ENCODE assay signal across 13 cellular contexts in genomic region chr5:170313344-170313743, GRCh38. TPM values are rescaled to one million over a fixed set of nuclear protein-coding genes. Genes with fewer than 3 reads are reported as not detected.
DNase-seq lines count a peak whose midpoint lies in the region; ATAC-seq and TF ChIP-seq lines count a peak whose summit lies in the region.
"Had no signal": no experiment of that assay in that cellular context is flagged by ENCODE, and none has a peak within 500 bp of the region (broad histone marks: within the 10 kb centered on the region; RNA-seq: fewer than 3 reads in every experiment).

No MANE protein-coding gene starts in this region.

- in situ Hi-C loops in gastrocnemius medialis (cut with MboI; ENCODE audit: low sequenced_read_pairs in 4 of 4), result no loop called here

- peak overlapping the region; percentile 45 for H3K4me3 ChIP-seq in CD4-positive, CD25-positive, alpha-beta regulatory T cell (ENCODE audit: low read depth, low read length)
- H3K4me3 ChIP-seq in Jurkat, Clone E6-1 (ENCODE audit: low read length), result no peak overlapping the region
- peak overlapping the region; percentile 39 for H3K4me3 ChIP-seq in naive thymus-derived CD4-positive, alpha-beta T cell (ENCODE audit: low read length)
- no peak overlapping the region for H3K4me3 ChIP-seq in gastrocnemius medialis

- no peaks in the 10 kb centered on the region for H3K9me3 Mint-ChIP-seq in CD4-positive, CD25-positive, alpha-beta regulatory T cell
- peaks cover 0 to 1% of the 10 kb centered on the region in 2 donors for H3K9me3 Mint-ChIP-seq in activated T-cell treated with anti-CD3 and anti-CD28 coated beads, Interleukin-2, amount 50 U/mL, for 72 hours
- no peaks in the 10 kb centered on the region for H3K9me3 Mint-ChIP-seq in naive thymus-derived CD4-positive, alpha-beta T cell

- H3K27ac ChIP-seq in CD4-positive, CD25-positive, alpha-beta regulatory T cell (ENCODE audit: insufficient read depth, low read length, poor library complexity, severe bottlenecking), result peak overlapping the region; percentile 59
- peak overlapping the region; percentile 69 for H3K27ac ChIP-seq in naive thymus-derived CD4-positive, alpha-beta T cell (ENCODE audit: low read depth, low read length)
- no peak overlapping the region for H3K27ac ChIP-seq in gastrocnemius medialis
- H3K27ac ChIP-seq: HL-60 had no signal

- no peaks in the 10 kb centered on the region for H3K36me3 Mint-ChIP-seq in CD4-positive, CD25-positive, alpha-beta regulatory T cell
- no peaks in the 10 kb centered on the region for H3K36me3 Mint-ChIP-seq in activated T-cell treated with anti-CD3 and anti-CD28 coated beads, Interleukin-2, amount 50 U/mL, for 72 hours (ENCODE audit: insufficient read depth in 2 of 2)
- H3K36me3 Mint-ChIP-seq in naive thymus-derived CD4-positive, alpha-beta T cell, result peaks cover 0 to 3% (median 0%) of the 10 kb centered on the region in 5 donors

- H3K36me3 ChIP-seq in CD4-positive, CD25-positive, alpha-beta regulatory T cell (ENCODE audit: control insufficient read depth, insufficient read depth, low read length), result no peaks in the 10 kb centered on the region
- H3K36me3 ChIP-seq in naive thymus-derived CD4-positive, alpha-beta T cell (ENCODE audit: control insufficient read depth in 2 of 3, insufficient read depth in 3 of 3, low read length in 3 of 3), result no peaks in the 10 kb centered on the region
- no peaks in the 10 kb centered on the region for H3K36me3 ChIP-seq in gastrocnemius medialis

- CTCF ChIA-PET in naive thymus-derived CD4-positive, alpha-beta T cell (lab: Charles Lee), result interaction anchor here (0.7 to 2.9 kb wide), 11 partner anchors 10 to 47 kb away, joined by 4 to 13 read pairs (median 7); partner anchors contain the start of gene LCP2

- no peaks in the 10 kb centered on the region for H3K27me3 ChIP-seq in CD4-positive, CD25-positive, alpha-beta regulatory T cell (ENCODE audit: control insufficient read depth, insufficient read depth, low read length)
- no peaks in the 10 kb centered on the region for H3K27me3 ChIP-seq in naive thymus-derived CD4-positive, alpha-beta T cell (ENCODE audit: control insufficient read depth in 2 of 2, insufficient read depth in 2 of 2, low read length in 2 of 2)
- H3K27me3 ChIP-seq in gastrocnemius medialis, result no peaks in the 10 kb centered on the region

- peak overlapping the region; percentile 78 to 97 (median 87) for H3K27ac Mint-ChIP-seq in CD4-positive, CD25-positive, alpha-beta regulatory T cell
- peak overlapping the region; percentile 97 for H3K27ac Mint-ChIP-seq in activated T-cell treated with anti-CD3 and anti-CD28 coated beads, Interleukin-2, amount 50 U/mL, for 72 hours
- peak overlapping the region; percentile 58 to 97 (median 95) for H3K27ac Mint-ChIP-seq in naive thymus-derived CD4-positive, alpha-beta T cell
- H3K27ac Mint-ChIP-seq: B cell had no signal

- H3K27me3 Mint-ChIP-seq in CD4-positive, CD25-positive, alpha-beta regulatory T cell, result no peaks in the 10 kb centered on the region
- H3K27me3 Mint-ChIP-seq in activated T-cell treated with anti-CD3 and anti-CD28 coated beads, Interleukin-2, amount 50 U/mL, for 72 hours (ENCODE audit: low read depth), result no peaks in the 10 kb centered on the region
- H3K27me3 Mint-ChIP-seq in naive thymus-derived CD4-positive, alpha-beta T cell, result peaks cover 0 to 3% (median 0%) of the 10 kb centered on the region in 5 donors

- ATAC-seq in CD4-positive, CD25-positive, alpha-beta regulatory T cell (ENCODE audit: low read depth in 2 of 2), result peak; percentile 31 to 60
- ATAC-seq in activated T-cell treated with anti-CD3 and anti-CD28 coated beads, Interleukin-2, amount 50 U/mL, for 72 hours (replicated peaks in 1 of 2), result peak; percentile 78 to 81
- peak; percentile 64 for ATAC-seq in naive thymus-derived CD4-positive, alpha-beta T cell
- ATAC-seq in gastrocnemius medialis, result no peak
- ATAC-seq in HG03439 (IDR thresholded peaks at IDR 0.05; ENCODE audit: unreplicated experiment), result no peak
- ATAC-seq in HG02642 (IDR thresholded peaks at IDR 0.05; ENCODE audit: poor library complexity, unreplicated experiment), result no peak

- DNase-seq in CD4-positive, CD25-positive, alpha-beta regulatory T cell, result peak in 2 of 3 donors; percentile 58 to 74
- peak; percentile 55 for DNase-seq in Jurkat, Clone E6-1 (ENCODE audit: low read depth, low spot score)
- peak in 1 of 2 donors; percentile 47 for DNase-seq in activated T-cell treated with anti-CD3 and anti-CD28 coated beads, Interleukin-2, amount 50 U/mL, for 72 hours
- peak in 7 of 9 donors; percentile 53 to 77 (median 66) for DNase-seq in naive thymus-derived CD4-positive, alpha-beta T cell
- no peak for DNase-seq in gastrocnemius medialis
- no peak for DNase-seq in HuH-7.5 (ENCODE audit: low spot score)
- DNase-seq: NCI-H2081 treated with DMSO at 0.1 percent for 48 hours, posterior cingulate gyrus had no signal

- intact Hi-C loops in naive thymus-derived CD4-positive, alpha-beta T cell (cut with micrococcal nuclease), result loop anchor here (1.0 to 2.0 kb wide), 5 partner anchors 10 to 35 kb away; partner anchors contain the start of gene LCP2 (in 1 of the 2)
- intact Hi-C loops in gastrocnemius medialis (cut with DNase I; ENCODE audit: low total_unique reads), result no loop called here

- H3K9me3 ChIP-seq in CD4-positive, CD25-positive, alpha-beta regulatory T cell (ENCODE audit: control insufficient read depth in 2 of 2, low read length in 2 of 2), result no peaks in the 10 kb centered on the region
- H3K9me3 ChIP-seq in naive thymus-derived CD4-positive, alpha-beta T cell (ENCODE audit: control insufficient read depth in 2 of 3, low read length in 3 of 3), result no peaks in the 10 kb centered on the region
- no peaks in the 10 kb centered on the region for H3K9me3 ChIP-seq in gastrocnemius medialis

- H3K4me3 Mint-ChIP-seq in CD4-positive, CD25-positive, alpha-beta regulatory T cell, result peak overlapping the region; percentile 71 to 83 (median 78)
- H3K4me3 Mint-ChIP-seq in activated T-cell treated with anti-CD3 and anti-CD28 coated beads, Interleukin-2, amount 50 U/mL, for 72 hours, result peak overlapping the region; percentile 86 to 88
- peak overlapping the region; percentile 50 to 83 (median 72) for H3K4me3 Mint-ChIP-seq in naive thymus-derived CD4-positive, alpha-beta T cell
- H3K4me3 Mint-ChIP-seq: B cell had no signal

- TF ChIP-seq POLR2A in gastrocnemius medialis (IDR thresholded peaks at IDR 0.05), result no peak

- H3K4me1 ChIP-seq in CD4-positive, CD25-positive, alpha-beta regulatory T cell (ENCODE audit: control insufficient read depth, insufficient read depth, low read length, poor library complexity, severe bottlenecking), result peaks cover 37% of the 10 kb centered on the region
- H3K4me1 ChIP-seq in naive thymus-derived CD4-positive, alpha-beta T cell (ENCODE audit: control insufficient read depth in 2 of 2, insufficient read depth in 2 of 2, low read length in 2 of 2), result peaks cover 29 to 50% of the 10 kb centered on the region in 2 donors
- peaks cover 0 to 4% of the 10 kb centered on the region in 2 donors for H3K4me1 ChIP-seq in gastrocnemius medialis

- no peak for TF ChIP-seq CTCF in gastrocnemius medialis (IDR thresholded peaks at IDR 0.05 in 4 of 5, conservative IDR thresholded peaks at IDR 0.05 in 1 of 5)

- H3K4me1 Mint-ChIP-seq in CD4-positive, CD25-positive, alpha-beta regulatory T cell, result peaks cover 18 to 80% (median 45%) of the 10 kb centered on the region in 4 donors
- H3K4me1 Mint-ChIP-seq in activated T-cell treated with anti-CD3 and anti-CD28 coated beads, Interleukin-2, amount 50 U/mL, for 72 hours (ENCODE audit: low read depth), result peaks cover 62% of the 10 kb centered on the region
- H3K4me1 Mint-ChIP-seq in naive thymus-derived CD4-positive, alpha-beta T cell, result peaks cover 43 to 91% (median 76%) of the 10 kb centered on the region in 7 donors

- POLR2A ChIA-PET in naive thymus-derived CD4-positive, alpha-beta T cell (lab: Charles Lee), result interaction anchor here (1.0 to 39.5 kb wide), 9 partner anchors 12 to 67 kb away, joined by 3 to 1119 read pairs (median 5); partner anchors contain the start of gene LCP2

RNA-seq across cellular contexts. Expression of gene LCP2, which starts 15.8 kb away (rescaled TPM):
- total RNA-seq in CD4-positive, CD25-positive, alpha-beta regulatory T cell, result 351 TPM
- polyA plus RNA-seq in CD4-positive, CD25-positive, alpha-beta regulatory T cell, result 100 to 1,000 TPM; 164 to 207 (median 192) TPM
- polyA plus RNA-seq in Jurkat, Clone E6-1 (2012; ENCODE audit: insufficient read depth, insufficient read length), result 129 TPM
- 100 to 1,000 TPM; 162 to 190 TPM for total RNA-seq in activated T-cell treated with anti-CD3 and anti-CD28 coated beads, Interleukin-2, amount 50 U/mL, for 72 hours
- 100 to 1,000 TPM; 291 to 414 (median 306) TPM for total RNA-seq in naive thymus-derived CD4-positive, alpha-beta T cell
- 100 to 1,000 TPM; 189 to 295 TPM for polyA plus RNA-seq in naive thymus-derived CD4-positive, alpha-beta T cell
- total RNA-seq in gastrocnemius medialis, result 1 to 10 TPM; 1.9 to 3.2 (median 2.3) TPM
- polyA plus RNA-seq: keratinocyte had no signal

Comparison
In these comparisons a context has a peak if more than half of its experiments do, and no peak if none do; other contexts are left out.
1. ATAC-seq: peak in CD4-positive, CD25-positive, alpha-beta regulatory T cell (2 of 2), activated T-cell treated with anti-CD3 and anti-CD28 coated beads, Interleukin-2, amount 50 U/mL, for 72 hours (2 of 2) and naive thymus-derived CD4-positive, alpha-beta T cell (single experiment); none in gastrocnemius medialis (0 of 2), HG03439 (single experiment) and HG02642 (single experiment).
2. DNase-seq: peak in CD4-positive, CD25-positive, alpha-beta regulatory T cell (2 of 3), Jurkat, Clone E6-1 (single experiment) and naive thymus-derived CD4-positive, alpha-beta T cell (7 of 9); none in gastrocnemius medialis (0 of 2) and HuH-7.5 (single experiment).
3. H3K27ac ChIP-seq: peak in CD4-positive, CD25-positive, alpha-beta regulatory T cell (single experiment) and naive thymus-derived CD4-positive, alpha-beta T cell (single experiment); none in gastrocnemius medialis (0 of 4).
4. H3K4me3 ChIP-seq: peak in CD4-positive, CD25-positive, alpha-beta regulatory T cell (single experiment) and naive thymus-derived CD4-positive, alpha-beta T cell (single experiment); none in Jurkat, Clone E6-1 (single experiment) and gastrocnemius medialis (0 of 4).
5. RNA of gene LCP2, which starts 15.8 kb away (total RNA-seq): 351 TPM in CD4-positive, CD25-positive, alpha-beta regulatory T cell (single experiment), 291 to 414 TPM in naive thymus-derived CD4-positive, alpha-beta T cell and 162 to 190 TPM in activated T-cell treated with anti-CD3 and anti-CD28 coated beads, Interleukin-2, amount 50 U/mL, for 72 hours; 1.9 to 3.2 TPM in gastrocnemius medialis; every median in the first group is over 10 times any median in the second.
6. Peak in every context shown above with its lines, with median percentiles within 50 percentile points of each other: H3K27ac Mint-ChIP-seq and H3K4me3 Mint-ChIP-seq.